Comparison of ENCODE assay signal across 16 cellular contexts in genomic region chrX:31265383-31265782, GRCh38.
A peak's percentile ranks its signal among the peaks of the same experiment; 100 is the strongest.
DNase-seq lines count a peak whose midpoint lies in the region; ATAC-seq and TF ChIP-seq lines count a peak whose summit lies in the region.
"Had no signal": no experiment of that assay in that cellular context is flagged by ENCODE, and none has a peak within 500 bp of the region (broad histone marks: within the 10 kb centered on the region; RNA-seq: fewer than 3 reads in every experiment).

No MANE protein-coding gene starts in this region.

- intact Hi-C loops in heart right ventricle (cut with DNase I), result loop anchor here in 2 of 10 donors (10.0 kb wide), 1 partner anchor 51 kb away; no protein-coding TSS in a partner anchor
- intact Hi-C loops in Right ventricle myocardium inferior (cut with DNase I), result loop anchor here (10.0 kb wide), 2 partner anchors 69 to 159 kb away; no protein-coding TSS in a partner anchor
- intact Hi-C loops in natural killer cell (cut with micrococcal nuclease), result no loop called here

- H3K27ac ChIP-seq in heart right ventricle (peak overlapping the region in 1 of 10 donors; percentile 28), coronary artery (no peak overlapping the region), upper lobe of left lung (no peak overlapping the region)
- H3K27ac ChIP-seq: A549 had no signal

- H3K27me3 Mint-ChIP-seq in nephron progenitor cell (ENCODE audit: low read depth, poor library complexity), result peaks cover 5% of the 10 kb centered on the region
- peaks cover 4 to 31% of the 10 kb centered on the region in 2 donors for H3K27me3 Mint-ChIP-seq in natural killer cell (ENCODE audit: low read depth in 2 of 2)

- H3K9me3 ChIP-seq in heart right ventricle (no peaks in the 10 kb centered on the region), upper lobe of left lung (no peaks in the 10 kb centered on the region), BE2C (no peaks in the 10 kb centered on the region)
- H3K9me3 ChIP-seq: A549, gastrocnemius medialis had no signal

- no peak for TF ChIP-seq EP300 in upper lobe of left lung (IDR thresholded peaks at IDR 0.05)

- TF ChIP-seq CTCF in heart right ventricle (IDR thresholded peaks at IDR 0.05) (no peak), coronary artery (IDR thresholded peaks at IDR 0.05) (no peak), nephron progenitor cell (IDR thresholded peaks at IDR 0.05) (no peak), upper lobe of left lung (IDR thresholded peaks at IDR 0.05) (no peak), BE2C (IDR thresholded peaks at IDR 0.05; ENCODE audit: low read depth, low read length) (no peak), natural killer cell (IDR thresholded peaks at IDR 0.05) (no peak)

- H3K36me3 Mint-ChIP-seq in nephron progenitor cell (ENCODE audit: low read depth) (no peaks in the 10 kb centered on the region), natural killer cell (no peaks in the 10 kb centered on the region)
- H3K36me3 Mint-ChIP-seq: naive thymus-derived CD8-positive, alpha-beta T cell had no signal

- DNase-seq in heart right ventricle (no peak), Right ventricle myocardium inferior (ENCODE audit: missing footprints) (no peak), coronary artery (ENCODE audit: low spot score) (no peak), nephron progenitor cell (no peak), upper lobe of left lung (no peak), BE2C (no peak), natural killer cell (no peak)
- DNase-seq: activated CD4-positive, alpha-beta T cell treated with anti-CD3 and anti-CD28 coated beads for 36 hours; activated T-cell treated with anti-CD3 and anti-CD28 coated beads for 4 hours; amniotic stem cell; gastrocnemius medialis; islet precursor cell; MV-4-11; naive thymus-derived CD8-positive, alpha-beta T cell had no signal

- H3K36me3 ChIP-seq in heart right ventricle (peaks cover 0 to under 1% (median 0%) of the 10 kb centered on the region in 9 donors), upper lobe of left lung (no peaks in the 10 kb centered on the region), BE2C (no peaks in the 10 kb centered on the region)
- H3K36me3 ChIP-seq: gastrocnemius medialis had no signal

- ATAC-seq in heart right ventricle, result no peak
- ATAC-seq in Right ventricle myocardium inferior, result no peak
- no peak for ATAC-seq in upper lobe of left lung (ENCODE audit: low FRiP score in 2 of 2)
- ATAC-seq in HG03039 (IDR thresholded peaks at IDR 0.05; ENCODE audit: unreplicated experiment), result no peak
- no peak for ATAC-seq in natural killer cell
- ATAC-seq: A549; activated CD4-positive, alpha-beta T cell treated with anti-CD3 and anti-CD28 coated beads for 36 hours; gastrocnemius medialis; naive thymus-derived CD8-positive, alpha-beta T cell had no signal

- H3K4me3 ChIP-seq in heart right ventricle, result peak overlapping the region in 8 of 10 donors; percentile 1 to 81 (median 70)
- H3K4me3 ChIP-seq in coronary artery, result peak overlapping the region; percentile 75
- H3K4me3 ChIP-seq in upper lobe of left lung, result peak overlapping the region in 3 of 4 donors; percentile 42 to 65 (median 60)
- no peak overlapping the region for H3K4me3 ChIP-seq in BE2C (ENCODE audit: low read depth, low read length)
- H3K4me3 ChIP-seq: A549 had no signal

- WGBS in heart right ventricle, 2 donors, result 45 to 54% methylated on average over 7 of the region's 7 CpGs
- WGBS in upper lobe of left lung, 2 donors, result 49 to 61% methylated on average over 7 of the region's 7 CpGs

- H3K27ac Mint-ChIP-seq in nephron progenitor cell (no peak overlapping the region), natural killer cell (no peak overlapping the region)
- H3K27ac Mint-ChIP-seq: activated CD4-positive, alpha-beta T cell treated with anti-CD3 and anti-CD28 coated beads for 36 hours; naive thymus-derived CD8-positive, alpha-beta T cell had no signal

- H3K4me3 Mint-ChIP-seq in nephron progenitor cell (peak overlapping the region; percentile 88), natural killer cell (no peak overlapping the region)

- peaks cover 42% of the 10 kb centered on the region for H3K4me1 Mint-ChIP-seq in nephron progenitor cell
- no peaks in the 10 kb centered on the region for H3K4me1 Mint-ChIP-seq in natural killer cell

- H3K9me3 Mint-ChIP-seq in nephron progenitor cell (peaks cover 28% of the 10 kb centered on the region), natural killer cell (no peaks in the 10 kb centered on the region)

- H3K4me1 ChIP-seq in heart right ventricle (peaks cover 0 to 9% (median 0%) of the 10 kb centered on the region in 9 donors), upper lobe of left lung (no peaks in the 10 kb centered on the region), BE2C (no peaks in the 10 kb centered on the region)
- H3K4me1 ChIP-seq: A549, gastrocnemius medialis had no signal

- H3K27me3 ChIP-seq in heart right ventricle (peaks cover 0 to 50% (median 0%) of the 10 kb centered on the region in 7 donors), upper lobe of left lung (no peaks in the 10 kb centered on the region), BE2C (no peaks in the 10 kb centered on the region)
- H3K27me3 ChIP-seq: gastrocnemius medialis had no signal

- TF ChIP-seq POLR2A in upper lobe of left lung (IDR thresholded peaks at IDR 0.05), result no peak
